In genomic region chr16:68311316-68311620, GRCh38 we compare ENCODE assay signal across 8 cellular contexts. TPM values are rescaled to one million over a fixed set of nuclear protein-coding genes. Genes with fewer than 3 reads are reported as not detected.
DNase-seq lines count a peak whose midpoint lies in the region; ATAC-seq and TF ChIP-seq lines count a peak whose summit lies in the region.

No MANE protein-coding gene starts in this region.

- ATAC-seq in GM18907 (IDR thresholded peaks at IDR 0.05; ENCODE audit: unreplicated experiment): no peak

- peaks cover 23% of the 10 kb centered on the region for H3K4me1 ChIP-seq in skeletal muscle satellite cell (ENCODE audit: control insufficient read depth, insufficient read depth, low read length)

- no peaks in the 10 kb centered on the region for H3K9me3 ChIP-seq in skeletal muscle satellite cell (replicated peaks; ENCODE audit: low read length)

- DNase-seq in stimulated activated CD4-positive, alpha-beta T cell treated with anti-CD3 and anti-CD28 coated beads, Interleukin-4, amount 100 ng/mL, for 24 hours: peak; percentile 63
- DNase-seq in stimulated activated CD4-positive, alpha-beta T cell treated with anti-CD3 and anti-CD28 coated beads, Interleukin-4, amount 100 ng/mL, for 4 hours: no peak
- DNase-seq in T-helper 2 cell treated with Interferon-gamma antibody and Interleukin-4, amounts not matched to agents 5 μg/mL and 100 μg/mL, for 36 hours (ENCODE audit: low spot score): no peak
- peak; percentile 52 for DNase-seq in fibroblast of villous mesenchyme (ENCODE audit: low read depth)
- DNase-seq in Ammon's horn (ENCODE audit: low spot score): no peak
- DNase-seq in GM19238 (ENCODE audit: insufficient read length, low spot score): no peak

- peaks cover 34% of the 10 kb centered on the region for H3K36me3 Mint-ChIP-seq in T-helper 2 cell treated with Interferon-gamma antibody and Interleukin-4, amounts not matched to agents 5 μg/mL and 100 μg/mL, for 36 hours (ENCODE audit: low read depth)

- H3K4me3 Mint-ChIP-seq in T-helper 2 cell treated with Interferon-gamma antibody and Interleukin-4, amounts not matched to agents 5 μg/mL and 100 μg/mL, for 36 hours: peak overlapping the region; percentile 89

- no peaks in the 10 kb centered on the region for H3K9me3 Mint-ChIP-seq in T-helper 2 cell treated with Interferon-gamma antibody and Interleukin-4, amounts not matched to agents 5 μg/mL and 100 μg/mL, for 36 hours

- peak overlapping the region; percentile 95 for H3K9ac ChIP-seq in skeletal muscle satellite cell (ENCODE audit: low read depth, low read length)

- H3K4me3 ChIP-seq in fibroblast of villous mesenchyme (ENCODE audit: low read depth, low read length) (peak overlapping the region; percentile 96), skeletal muscle satellite cell (ENCODE audit: low read length) (peak overlapping the region; percentile 100)

- no peaks in the 10 kb centered on the region for H3K27me3 Mint-ChIP-seq in T-helper 2 cell treated with Interferon-gamma antibody and Interleukin-4, amounts not matched to agents 5 μg/mL and 100 μg/mL, for 36 hours (ENCODE audit: low read depth)

- no peaks in the 10 kb centered on the region for H3K27me3 ChIP-seq in skeletal muscle satellite cell (ENCODE audit: control insufficient read depth, insufficient read depth, low read length)

- peak overlapping the region; percentile 97 for H3K27ac Mint-ChIP-seq in T-helper 2 cell treated with Interferon-gamma antibody and Interleukin-4, amounts not matched to agents 5 μg/mL and 100 μg/mL, for 36 hours

- H3K36me3 ChIP-seq in skeletal muscle satellite cell (ENCODE audit: insufficient read depth, low read length): peaks cover 27% of the 10 kb centered on the region

- H3K4me1 Mint-ChIP-seq in T-helper 2 cell treated with Interferon-gamma antibody and Interleukin-4, amounts not matched to agents 5 μg/mL and 100 μg/mL, for 36 hours (ENCODE audit: low read depth): peaks cover 37% of the 10 kb centered on the region

- no peak for TF ChIP-seq CTCF in fibroblast of villous mesenchyme (IDR thresholded peaks at IDR 0.05; ENCODE audit: insufficient read depth, low read depth, low read length)

- H3K4me2 ChIP-seq in skeletal muscle satellite cell (ENCODE audit: low read length): peak overlapping the region; percentile 96

RNA-seq across cellular contexts. Expression of gene PRMT7, which starts 0.4 kb away (rescaled TPM):
- total RNA-seq in fibroblast of villous mesenchyme: 42.7 and 42.8 TPM in 2 replicates
- total RNA-seq in skeletal muscle satellite cell (2012; rRNA removed): 40.4 and 42.8 TPM in 2 replicates

RNA-seq across cellular contexts. Expression of gene SLC7A6OS, which starts 0.5 kb away (rescaled TPM):
- 14.2 and 16.8 TPM in 2 replicates for total RNA-seq in fibroblast of villous mesenchyme
- total RNA-seq in skeletal muscle satellite cell (2012; rRNA removed): 8.1 and 10.4 TPM in 2 replicates

RNA-seq across cellular contexts. Expression of gene SLC7A6, which starts 46.9 kb away (rescaled TPM):
- 24.8 and 49.7 TPM in 2 replicates for total RNA-seq in fibroblast of villous mesenchyme
- 13.1 and 20.8 TPM in 2 replicates for total RNA-seq in skeletal muscle satellite cell (2012; rRNA removed)

Comparison
In these comparisons a context has a peak if more than half of its experiments do, and no peak if none do; other contexts are left out.
1. DNase-seq: peak in stimulated activated CD4-positive, alpha-beta T cell treated with anti-CD3 and anti-CD28 coated beads, Interleukin-4, amount 100 ng/mL, for 24 hours (single experiment) and fibroblast of villous mesenchyme (single experiment); none in stimulated activated CD4-positive, alpha-beta T cell treated with anti-CD3 and anti-CD28 coated beads, Interleukin-4, amount 100 ng/mL, for 4 hours (0 of 2), T-helper 2 cell treated with Interferon-gamma antibody and Interleukin-4, amounts not matched to agents 5 μg/mL and 100 μg/mL, for 36 hours (single experiment), Ammon's horn (single experiment) and GM19238 (single experiment).